In the genomic region with DNA sequence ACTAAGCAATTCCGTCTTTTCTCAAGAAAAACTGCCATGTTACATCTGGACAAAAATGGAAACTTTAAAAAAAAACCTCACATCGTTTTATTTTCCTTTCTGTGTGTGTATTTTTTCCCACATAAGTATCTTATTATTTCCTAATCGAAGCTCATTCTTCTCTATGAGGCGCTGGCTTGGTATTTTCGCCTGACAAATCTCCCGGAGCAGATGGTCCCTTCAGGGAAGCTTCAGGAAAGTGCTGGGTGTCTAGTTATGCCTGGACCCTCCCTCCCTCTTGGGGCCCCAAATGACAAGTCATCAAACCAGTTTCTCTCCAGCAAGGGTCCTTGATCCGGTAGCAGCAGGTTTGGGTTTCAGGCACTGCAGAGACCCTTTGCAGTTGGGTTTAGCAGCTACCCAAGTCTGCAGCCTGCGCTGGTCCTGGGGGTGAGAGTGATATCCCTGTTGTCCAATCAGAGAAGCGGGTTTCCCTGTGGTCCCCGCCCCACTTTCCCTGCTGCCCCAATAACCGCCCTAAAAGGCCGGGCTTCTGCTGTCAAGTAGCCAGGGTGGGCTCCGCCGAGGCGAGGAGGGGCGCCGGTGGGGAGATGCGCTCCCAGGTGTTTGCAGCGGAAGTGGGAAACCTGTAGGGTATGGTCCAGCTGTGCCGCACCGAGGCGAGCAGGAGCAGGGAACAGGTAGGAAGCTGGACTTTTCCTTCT, we compare ENCODE assay signal across 2 cellular contexts.
A peak's percentile ranks its signal among the peaks of the same experiment; 100 is the strongest.
TF ChIP-seq lines count a peak whose summit lies in the region.

A gene (plus strand): TSS at position 527 of the 704 bp plus-strand sequence.

TF ChIP-seq in HCT116, 20 proteins besides CTCF, POLR2A, EP300 and RAD21:
- TF ChIP-seq, protein P1, sequence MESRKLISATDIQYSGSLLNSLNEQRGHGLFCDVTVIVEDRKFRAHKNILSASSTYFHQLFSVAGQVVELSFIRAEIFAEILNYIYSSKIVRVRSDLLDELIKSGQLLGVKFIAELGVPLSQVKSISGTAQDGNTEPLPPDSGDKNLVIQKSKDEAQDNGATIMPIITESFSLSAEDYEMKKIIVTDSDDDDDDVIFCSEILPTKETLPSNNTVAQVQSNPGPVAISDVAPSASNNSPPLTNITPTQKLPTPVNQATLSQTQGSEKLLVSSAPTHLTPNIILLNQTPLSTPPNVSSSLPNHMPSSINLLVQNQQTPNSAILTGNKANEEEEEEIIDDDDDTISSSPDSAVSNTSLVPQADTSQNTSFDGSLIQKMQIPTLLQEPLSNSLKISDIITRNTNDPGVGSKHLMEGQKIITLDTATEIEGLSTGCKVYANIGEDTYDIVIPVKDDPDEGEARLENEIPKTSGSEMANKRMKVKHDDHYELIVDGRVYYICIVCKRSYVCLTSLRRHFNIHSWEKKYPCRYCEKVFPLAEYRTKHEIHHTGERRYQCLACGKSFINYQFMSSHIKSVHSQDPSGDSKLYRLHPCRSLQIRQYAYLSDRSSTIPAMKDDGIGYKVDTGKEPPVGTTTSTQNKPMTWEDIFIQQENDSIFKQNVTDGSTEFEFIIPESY (IDR thresholded peaks at IDR 0.05; ENCODE audit: extremely low read depth, insufficient replicate concordance, low read length): no peak
- TF ChIP-seq, protein P2, sequence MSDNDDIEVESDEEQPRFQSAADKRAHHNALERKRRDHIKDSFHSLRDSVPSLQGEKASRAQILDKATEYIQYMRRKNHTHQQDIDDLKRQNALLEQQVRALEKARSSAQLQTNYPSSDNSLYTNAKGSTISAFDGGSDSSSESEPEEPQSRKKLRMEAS (IDR thresholded peaks at IDR 0.05): no peak
- TF ChIP-seq TCF7L2 (IDR thresholded peaks at IDR 0.05; ENCODE audit: borderline replicate concordance, extremely low read depth, insufficient read depth, insufficient read length): no peak
- TF ChIP-seq SP1 (IDR thresholded peaks at IDR 0.05; ENCODE audit: low read depth): peak; percentile 55; the same call in 1 of the 2 replicates
- TF ChIP-seq, protein P3, sequence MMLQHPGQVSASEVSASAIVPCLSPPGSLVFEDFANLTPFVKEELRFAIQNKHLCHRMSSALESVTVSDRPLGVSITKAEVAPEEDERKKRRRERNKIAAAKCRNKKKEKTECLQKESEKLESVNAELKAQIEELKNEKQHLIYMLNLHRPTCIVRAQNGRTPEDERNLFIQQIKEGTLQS (IDR thresholded peaks at IDR 0.05): no peak
- TF ChIP-seq EZH2 (IDR thresholded peaks at IDR 0.05): no peak
- no peak for TF ChIP-seq SIN3A (IDR thresholded peaks at IDR 0.05; ENCODE audit: low read depth)

TF ChIP-seq in endothelial cell of umbilical vein, 7 proteins besides CTCF, POLR2A, EP300 and RAD21 (continued from another document):
- TF ChIP-seq POLR2AphosphoS5 (IDR thresholded peaks at IDR 0.05; ENCODE audit: insufficient read depth, low read depth, low read length): no peak
TF ChIP-seq in endothelial cell of umbilical vein: peak in this region for 0.
